ENCODE assay signal across 14 cellular contexts in the genomic region with DNA sequence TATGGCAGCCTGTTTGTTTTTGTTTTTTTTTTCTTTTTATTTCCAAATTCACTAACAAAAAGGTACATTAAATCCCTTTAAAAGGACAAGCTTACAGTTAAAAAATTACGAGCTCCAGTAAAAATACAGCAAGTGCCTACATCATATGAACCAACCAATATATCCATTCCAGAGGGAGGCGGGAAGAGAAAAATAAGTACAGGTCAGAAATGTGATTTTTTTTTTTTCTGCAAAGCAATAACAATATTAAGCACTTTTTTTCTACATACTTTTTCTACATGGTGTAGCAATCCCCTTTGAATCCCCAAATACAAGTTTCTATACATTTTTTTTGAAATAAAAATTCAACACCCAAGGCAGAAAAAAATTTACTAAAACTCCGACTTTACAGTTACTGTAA.
DNase-seq lines count a peak whose midpoint lies in the region; ATAC-seq and TF ChIP-seq lines count a peak whose summit lies in the region.
"Had no signal": no experiment of that assay in that cellular context is flagged by ENCODE, and none has a peak within 500 bp of the region (broad histone marks: within the 10 kb centered on the region; RNA-seq: fewer than 3 reads in every experiment).

No MANE protein-coding gene starts in this region.

- H3K4me3 Mint-ChIP-seq in activated naive CD4-positive, alpha-beta T cell treated with anti-CD3 and anti-CD28 coated beads, Interleukin-2, amount 50 U/mL, for 24 hours, result no peak overlapping the region
- no peak overlapping the region for H3K4me3 Mint-ChIP-seq in CD4-positive, alpha-beta T cell
- H3K4me3 Mint-ChIP-seq in T-helper 17 cell, result no peak overlapping the region
- peak overlapping the region in 3 of 10 donors; percentile 11 to 34 (median 13) for H3K4me3 Mint-ChIP-seq in naive thymus-derived CD4-positive, alpha-beta T cell
- H3K4me3 Mint-ChIP-seq in glutamatergic neuron (ENCODE audit: unreplicated experiment), result no peak overlapping the region
- H3K4me3 Mint-ChIP-seq: B cell, H9 had no signal

- no peak overlapping the region for H3K27ac ChIP-seq in CD4-positive, alpha-beta T cell (ENCODE audit: low read depth, low read length)
- H3K27ac ChIP-seq in naive thymus-derived CD4-positive, alpha-beta T cell (ENCODE audit: low read depth, low read length), result no peak overlapping the region
- no peak overlapping the region for H3K27ac ChIP-seq in transverse colon

- intact Hi-C loops in CD4-positive, alpha-beta T cell (cut with DNase I, micrococcal nuclease), result loop anchor here in 1 of 2 experiments (5.0 kb wide), 1 partner anchor 239 kb away; no protein-coding TSS in a partner anchor
- intact Hi-C loops in naive thymus-derived CD4-positive, alpha-beta T cell (cut with micrococcal nuclease), result no loop called here
- intact Hi-C loops in transverse colon (cut with DNase I; ENCODE audit: low total_unique reads), result no loop called here

- no peaks in the 10 kb centered on the region for H3K9me3 Mint-ChIP-seq in activated naive CD4-positive, alpha-beta T cell treated with anti-CD3 and anti-CD28 coated beads, Interleukin-2, amount 50 U/mL, for 24 hours
- no peaks in the 10 kb centered on the region for H3K9me3 Mint-ChIP-seq in CD4-positive, alpha-beta T cell
- peaks cover 0 to 24% (median 4%) of the 10 kb centered on the region in 11 donors for H3K9me3 Mint-ChIP-seq in naive thymus-derived CD4-positive, alpha-beta T cell
- peaks cover 3% of the 10 kb centered on the region for H3K9me3 Mint-ChIP-seq in glutamatergic neuron (ENCODE audit: unreplicated experiment)
- H3K9me3 Mint-ChIP-seq: H9 had no signal

- no peak overlapping the region for H3K4me3 ChIP-seq in naive thymus-derived CD4-positive, alpha-beta T cell (ENCODE audit: low read length)
- H3K4me3 ChIP-seq in transverse colon, result no peak overlapping the region

- peaks cover 19% of the 10 kb centered on the region for H3K36me3 Mint-ChIP-seq in activated naive CD4-positive, alpha-beta T cell treated with anti-CD3 and anti-CD28 coated beads, Interleukin-2, amount 50 U/mL, for 24 hours
- H3K36me3 Mint-ChIP-seq in CD4-positive, alpha-beta T cell (ENCODE audit: low read depth), result peaks cover 87% of the 10 kb centered on the region
- H3K36me3 Mint-ChIP-seq in T-helper 17 cell (ENCODE audit: low read depth) (peaks cover 6% of the 10 kb centered on the region), glutamatergic neuron (ENCODE audit: unreplicated experiment) (no peaks in the 10 kb centered on the region)
- H3K36me3 Mint-ChIP-seq in naive thymus-derived CD4-positive, alpha-beta T cell, result peaks cover 9 to 75% (median 61%) of the 10 kb centered on the region in 5 donors

- H3K27me3 Mint-ChIP-seq in activated naive CD4-positive, alpha-beta T cell treated with anti-CD3 and anti-CD28 coated beads, Interleukin-2, amount 50 U/mL, for 24 hours, result no peaks in the 10 kb centered on the region
- H3K27me3 Mint-ChIP-seq in CD4-positive, alpha-beta T cell, result no peaks in the 10 kb centered on the region
- H3K27me3 Mint-ChIP-seq in T-helper 17 cell, result no peaks in the 10 kb centered on the region
- H3K27me3 Mint-ChIP-seq in naive thymus-derived CD4-positive, alpha-beta T cell, result no peaks in the 10 kb centered on the region
- H3K27me3 Mint-ChIP-seq in glutamatergic neuron (ENCODE audit: unreplicated experiment), result peaks cover 1% of the 10 kb centered on the region
- H3K27me3 Mint-ChIP-seq: B cell had no signal

- ATAC-seq in CD4-positive, alpha-beta T cell (ENCODE audit: poor library complexity), result no peak
- ATAC-seq in T-helper 17 cell, result no peak
- ATAC-seq in naive thymus-derived CD4-positive, alpha-beta T cell, result no peak

- no peak for TF ChIP-seq EP300 in transverse colon (IDR thresholded peaks at IDR 0.05; ENCODE audit: low read depth)

- peaks cover 39% of the 10 kb centered on the region for H3K4me1 Mint-ChIP-seq in activated naive CD4-positive, alpha-beta T cell treated with anti-CD3 and anti-CD28 coated beads, Interleukin-2, amount 50 U/mL, for 24 hours
- peaks cover 57% of the 10 kb centered on the region for H3K4me1 Mint-ChIP-seq in CD4-positive, alpha-beta T cell (ENCODE audit: low read depth)
- H3K4me1 Mint-ChIP-seq in T-helper 17 cell, result peaks cover 5% of the 10 kb centered on the region
- peaks cover 14 to 67% (median 58%) of the 10 kb centered on the region in 7 donors for H3K4me1 Mint-ChIP-seq in naive thymus-derived CD4-positive, alpha-beta T cell
- no peaks in the 10 kb centered on the region for H3K4me1 Mint-ChIP-seq in glutamatergic neuron (ENCODE audit: low read depth, unreplicated experiment)
- H3K4me1 Mint-ChIP-seq: B cell had no signal

- no peaks in the 10 kb centered on the region for H3K4me1 ChIP-seq in naive thymus-derived CD4-positive, alpha-beta T cell (ENCODE audit: control insufficient read depth in 2 of 2, insufficient read depth in 2 of 2, low read length in 2 of 2)
- H3K4me1 ChIP-seq in transverse colon, result no peaks in the 10 kb centered on the region
- H3K4me1 ChIP-seq: Caco-2 had no signal

- in situ Hi-C loops in transverse colon (cut with MboI; ENCODE audit: low pct_ligation_motif_present in 1 of 4, low pct_unique_long_range_greater_than_20kb in 1 of 4, low sequenced_read_pairs in 3 of 4), result no loop called here

- POLR2A ChIA-PET in CD4-positive, alpha-beta T cell (lab: Charles Lee), result interaction anchor here (1.2 kb wide), 1 partner anchor 1031 kb away, joined by 3 read pairs; no protein-coding TSS in a partner anchor
- POLR2A ChIA-PET in naive thymus-derived CD4-positive, alpha-beta T cell (lab: Charles Lee), result interaction anchor here (0.6 kb wide), 1 partner anchor 604 kb away, joined by 6 read pairs; no protein-coding TSS in a partner anchor

- peak overlapping the region; percentile 80 for H3K27ac Mint-ChIP-seq in activated naive CD4-positive, alpha-beta T cell treated with anti-CD3 and anti-CD28 coated beads, Interleukin-2, amount 50 U/mL, for 24 hours
- H3K27ac Mint-ChIP-seq in CD4-positive, alpha-beta T cell, result peak overlapping the region; percentile 75
- peak overlapping the region; percentile 27 for H3K27ac Mint-ChIP-seq in T-helper 17 cell
- peak overlapping the region in 5 of 9 donors; percentile 57 to 86 (median 62) for H3K27ac Mint-ChIP-seq in naive thymus-derived CD4-positive, alpha-beta T cell
- no peak overlapping the region for H3K27ac Mint-ChIP-seq in glutamatergic neuron (ENCODE audit: unreplicated experiment)
- H3K27ac Mint-ChIP-seq: B cell, H9 had no signal

- 84 to 96% methylated on average over 3 of the region's 3 CpGs for WGBS in transverse colon (ENCODE audit: low coverage in 1 of 2), 2 donors

- TF ChIP-seq CTCF in CD4-positive, alpha-beta T cell (IDR thresholded peaks at IDR 0.05), result no peak
- TF ChIP-seq CTCF in transverse colon (IDR thresholded peaks at IDR 0.05) (no peak), glutamatergic neuron (IDR thresholded peaks at IDR 0.05; ENCODE audit: partially characterized antibody, unreplicated experiment) (no peak)

- no peaks in the 10 kb centered on the region for H3K27me3 ChIP-seq in CD4-positive, alpha-beta T cell (ENCODE audit: control insufficient read depth, insufficient read depth, low read length)
- H3K27me3 ChIP-seq in naive thymus-derived CD4-positive, alpha-beta T cell (ENCODE audit: control insufficient read depth in 2 of 2, insufficient read depth in 2 of 2, low read length in 2 of 2), result no peaks in the 10 kb centered on the region
- H3K27me3 ChIP-seq in transverse colon, result no peaks in the 10 kb centered on the region

- peaks cover 8 to 46% (median 27%) of the 10 kb centered on the region in 3 experiments for H3K36me3 ChIP-seq in naive thymus-derived CD4-positive, alpha-beta T cell (ENCODE audit: control insufficient read depth in 2 of 3, insufficient read depth in 3 of 3, low read length in 3 of 3)
- no peaks in the 10 kb centered on the region for H3K36me3 ChIP-seq in transverse colon

- CTCF ChIA-PET in CD4-positive, alpha-beta T cell (lab: Charles Lee), result no interaction called here
- CTCF ChIA-PET in naive thymus-derived CD4-positive, alpha-beta T cell (lab: Charles Lee), result no interaction called here

- H3K9me3 ChIP-seq in CD4-positive, alpha-beta T cell (ENCODE audit: control insufficient read depth, low read length), result no peaks in the 10 kb centered on the region
- no peaks in the 10 kb centered on the region for H3K9me3 ChIP-seq in T-helper 17 cell (ENCODE audit: control insufficient read depth, low read length, poor library complexity, severe bottlenecking)
- H3K9me3 ChIP-seq in naive thymus-derived CD4-positive, alpha-beta T cell (ENCODE audit: control insufficient read depth in 2 of 3, low read length in 3 of 3), result no peaks in the 10 kb centered on the region
- no peaks in the 10 kb centered on the region for H3K9me3 ChIP-seq in transverse colon
- H3K9me3 ChIP-seq: Caco-2 had no signal

- DNase-seq in activated naive CD4-positive, alpha-beta T cell (lab: John Stamatoyannopoulos, UW), result no peak
- no peak for DNase-seq in CD4-positive, alpha-beta T cell
- DNase-seq in T-helper 17 cell, result no peak
- no peak for DNase-seq in naive thymus-derived CD4-positive, alpha-beta T cell
- DNase-seq in transverse colon, result no peak
- DNase-seq in glutamatergic neuron, result no peak
- DNase-seq: C1 segment of cervical spinal cord, Caco-2, DND-41, GF-D8, GOT3 had no signal

- no peak for TF ChIP-seq POLR2A in transverse colon (IDR thresholded peaks at IDR 0.05)
